Comparison of ENCODE assay signal across 9 cellular contexts in the genomic region with DNA sequence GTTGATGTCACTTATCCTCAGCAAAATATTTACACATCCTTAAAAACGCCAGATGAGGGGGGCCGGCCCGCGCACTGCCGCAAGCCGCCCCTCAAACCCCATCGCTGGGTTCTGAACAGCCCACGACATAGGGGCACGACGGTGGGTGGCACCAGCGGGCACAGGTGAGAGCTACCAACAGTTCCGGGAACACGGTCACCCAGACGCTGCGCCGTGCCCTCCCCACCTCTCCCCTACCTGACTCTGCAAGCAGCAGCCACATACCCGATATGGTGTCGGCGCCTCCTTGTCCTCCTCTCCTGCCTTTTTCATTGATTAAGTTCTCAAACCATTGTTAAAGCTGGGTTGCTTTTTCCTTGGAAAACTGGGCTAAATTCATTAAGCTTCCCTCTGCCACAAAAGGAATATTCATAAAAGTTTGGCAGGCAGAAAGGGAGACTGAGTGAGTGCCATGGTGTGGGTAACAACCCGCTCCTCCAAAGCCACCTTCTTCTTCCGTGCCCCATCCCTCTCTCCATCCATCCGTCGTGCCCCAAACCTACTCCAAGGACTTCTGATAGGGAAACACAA.
DNase-seq lines count a peak whose midpoint lies in the region; ATAC-seq and FAIRE-seq lines count a peak whose summit lies in the region.
"Had no signal": no experiment of that assay in that cellular context is flagged by ENCODE, and none has a peak within 500 bp of the region (broad histone marks: within the 10 kb centered on the region; RNA-seq: fewer than 3 reads in every experiment).

No MANE protein-coding gene starts in this region.

- peak; percentile 3 for DNase-seq in NCI-H1092 treated with DMSO at 0.1 percent for 48 hours (lab: John Stamatoyannopoulos, UW)
- no peak for DNase-seq in NCI-H1092 (lab: John Stamatoyannopoulos, UW)
- peak; percentile 25 for DNase-seq in activated CD4-positive, alpha-beta T cell treated with anti-CD3 and anti-CD28 coated beads, Interleukin-2, amount 50 U/mL, for 1 hour
- peak; percentile 24 for DNase-seq in iPS-NIHi7 (ENCODE audit: extremely low spot score)
- no peak for DNase-seq in stimulated activated effector memory CD8-positive, alpha-beta T cell treated with anti-CD3 and anti-CD28 coated beads, Interleukin-12 subunit alpha, Interleukin-12 subunit beta, amount 100 ng/mL, for 72 hours (ENCODE audit: low spot score in 2 of 2)
- DNase-seq in HCEC 1CT = no peak
- DNase-seq in RCC 7860 (ENCODE audit: low spot score) = no peak

- H3K4me1 Mint-ChIP-seq in stimulated activated effector memory CD8-positive, alpha-beta T cell treated with anti-CD3 and anti-CD28 coated beads, Interleukin-12 subunit alpha, Interleukin-12 subunit beta, amount 100 ng/mL, for 72 hours = no peaks in the 10 kb centered on the region

- ATAC-seq in stimulated activated effector memory CD8-positive, alpha-beta T cell treated with anti-CD3 and anti-CD28 coated beads, Interleukin-12 subunit alpha, Interleukin-12 subunit beta, amount 100 ng/mL, for 72 hours = no peak
- no peak for ATAC-seq in GM21717 (IDR thresholded peaks at IDR 0.05; ENCODE audit: unreplicated experiment)

- H3K4me3 Mint-ChIP-seq in stimulated activated effector memory CD8-positive, alpha-beta T cell treated with anti-CD3 and anti-CD28 coated beads, Interleukin-12 subunit alpha, Interleukin-12 subunit beta, amount 100 ng/mL, for 72 hours = peak overlapping the region; percentile 29

- H3K36me3 Mint-ChIP-seq in stimulated activated effector memory CD8-positive, alpha-beta T cell treated with anti-CD3 and anti-CD28 coated beads, Interleukin-12 subunit alpha, Interleukin-12 subunit beta, amount 100 ng/mL, for 72 hours = no peaks in the 10 kb centered on the region

- FAIRE-seq in RCC 7860 (lab: Jason Lieb, UNC) = no peak
- FAIRE-seq: A204.1 had no signal

- H3K9me3 Mint-ChIP-seq in stimulated activated effector memory CD8-positive, alpha-beta T cell treated with anti-CD3 and anti-CD28 coated beads, Interleukin-12 subunit alpha, Interleukin-12 subunit beta, amount 100 ng/mL, for 72 hours = no peaks in the 10 kb centered on the region

- no peak overlapping the region for H3K27ac Mint-ChIP-seq in stimulated activated effector memory CD8-positive, alpha-beta T cell treated with anti-CD3 and anti-CD28 coated beads, Interleukin-12 subunit alpha, Interleukin-12 subunit beta, amount 100 ng/mL, for 72 hours

Comparison
In these comparisons a context has a peak if more than half of its experiments do, and no peak if none do; other contexts are left out.
1. DNase-seq: peak in NCI-H1092 treated with DMSO at 0.1 percent for 48 hours (single experiment), activated CD4-positive, alpha-beta T cell treated with anti-CD3 and anti-CD28 coated beads, Interleukin-2, amount 50 U/mL, for 1 hour (single experiment) and iPS-NIHi7 (single experiment); none in NCI-H1092 (single experiment), stimulated activated effector memory CD8-positive, alpha-beta T cell treated with anti-CD3 and anti-CD28 coated beads, Interleukin-12 subunit alpha, Interleukin-12 subunit beta, amount 100 ng/mL, for 72 hours (0 of 2), HCEC 1CT (single experiment) and RCC 7860 (single experiment).